ENCODE assay signal across 25 cellular contexts in the genomic region with DNA sequence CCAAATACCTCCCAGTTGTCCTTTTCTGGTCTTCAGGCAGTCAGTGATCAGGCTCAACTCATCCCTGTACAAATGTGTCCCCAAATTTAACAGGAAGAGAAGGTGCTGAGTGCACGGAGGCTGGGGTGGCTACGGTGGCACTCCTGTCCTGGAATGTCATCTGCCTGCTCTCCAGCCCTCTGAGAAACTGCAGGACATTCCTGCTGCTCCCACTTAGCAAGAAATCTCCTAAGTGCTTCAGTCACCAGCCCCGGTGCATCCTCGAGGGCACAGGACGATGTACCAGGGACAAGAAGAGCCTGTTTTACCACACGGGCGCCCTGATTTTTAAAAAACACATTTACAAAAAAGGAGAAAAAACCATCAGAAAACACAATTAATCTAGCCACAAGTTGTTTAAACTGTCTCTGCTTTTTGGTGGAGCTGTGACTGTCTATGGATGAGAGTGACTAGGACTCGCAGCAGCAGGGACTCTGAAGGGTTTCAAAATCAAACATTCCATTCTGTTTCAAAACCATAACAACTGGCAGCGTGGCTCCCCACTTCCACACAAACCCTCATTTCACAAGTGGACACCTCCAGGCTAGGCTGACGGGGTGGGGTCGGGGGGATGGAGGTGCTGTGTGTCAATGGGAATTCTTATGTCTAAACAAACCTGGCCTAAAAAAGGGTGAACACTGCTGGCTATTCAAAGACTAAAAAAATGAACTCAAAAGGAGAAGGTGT.
DNase-seq lines count a peak whose midpoint lies in the region; ATAC-seq and TF ChIP-seq lines count a peak whose summit lies in the region.
"Had no signal": no experiment of that assay in that cellular context is flagged by ENCODE, and none has a peak within 500 bp of the region (broad histone marks: within the 10 kb centered on the region; RNA-seq: fewer than 3 reads in every experiment).

No MANE protein-coding gene starts in this region.

- TF ChIP-seq EP300 in upper lobe of left lung (IDR thresholded peaks at IDR 0.05), result no peak

- no peaks in the 10 kb centered on the region for H3K79me2 ChIP-seq in mammary epithelial cell (ENCODE audit: insufficient read depth, low read length)

- in situ Hi-C loops in mammary epithelial cell (cut with MboI; ENCODE audit: low sequenced_read_pairs in 2 of 2), result no loop called here

- WGBS in upper lobe of left lung, 2 donors, result 49 to 57% methylated on average over 11 of the region's 11 CpGs
- 23% methylated on average over 11 of the region's 11 CpGs for WGBS in mammary epithelial cell (ENCODE audit: low coverage, missing lambda C conversion rate)

- H3K27ac ChIP-seq in C4-2B (peak overlapping the region; percentile 79), upper lobe of left lung (peak overlapping the region in 1 of 4 donors; percentile 50), mammary epithelial cell (ENCODE audit: insufficient read depth, low read depth, low read length) (no peak overlapping the region), tibial artery (no peak overlapping the region)
- H3K27ac ChIP-seq: BLaER1, HL-60 had no signal

- CTCF ChIA-PET in mammary epithelial cell (lab: Charles Lee; ENCODE audit: low non-redundant PET), result no interaction called here

- H3K4me2 ChIP-seq in mammary epithelial cell (ENCODE audit: insufficient read depth, low read depth, low read length), result no peak overlapping the region
- H3K4me2 ChIP-seq: BLaER1 had no signal

- H3K9ac ChIP-seq in adipocyte (ENCODE audit: low read length) (no peak overlapping the region), mammary epithelial cell (ENCODE audit: insufficient read depth, low read length) (no peak overlapping the region)
- H3K9ac ChIP-seq: BLaER1 had no signal

- H3K9me3 ChIP-seq in adipocyte (ENCODE audit: control insufficient read depth, low read length) (no peaks in the 10 kb centered on the region), upper lobe of left lung (no peaks in the 10 kb centered on the region), mammary epithelial cell (replicated peaks; ENCODE audit: insufficient read depth, low read length) (no peaks in the 10 kb centered on the region), tibial artery (no peaks in the 10 kb centered on the region)
- H3K9me3 ChIP-seq: BLaER1, Caco-2, MG63 had no signal

- DNase-seq in adipocyte (ENCODE audit: low read depth) (peak; percentile 62), mesenteric fat pad (ENCODE audit: low spot score) (peak; percentile 41), upper lobe of left lung (no peak), mammary epithelial cell (no peak), tibial artery (no peak)
- DNase-seq: Caco-2; CD4-positive, alpha-beta memory T cell; DMS 273 treated with DMSO at 0.1 percent for 48 hours; DMS79 treated with DMSO at 0.1 percent for 48 hours; H9; HFFc6; MG63; NCI-H1048; NCI-H1436; NCI-H1930; NCI-H2227 treated with DMSO at 0.1 percent for 48 hours; NCI-H510A; NCI-H748 treated with DMSO at 0.1 percent for 48 hours had no signal

- no peaks in the 10 kb centered on the region for H4K20me1 ChIP-seq in mammary epithelial cell (ENCODE audit: insufficient read depth, low read length)
- H4K20me1 ChIP-seq: BLaER1 had no signal

- no peak overlapping the region for H2AFZ ChIP-seq in mammary epithelial cell (ENCODE audit: low read depth, low read length)

- intact Hi-C loops in mammary epithelial cell (cut with micrococcal nuclease), result no loop called here
- intact Hi-C loops in tibial artery (cut with DNase I; ENCODE audit: low total_unique reads), result no loop called here

- no TSS peak for BruUV-seq in mammary epithelial cell (replicated peaks; lab: Mats Ljungman, UMichigan)

- H3K4me1 ChIP-seq in adipocyte (ENCODE audit: control insufficient read depth, insufficient read depth, low read length) (peaks cover 23% of the 10 kb centered on the region), upper lobe of left lung (peaks cover 0 to 22% (median 18%) of the 10 kb centered on the region in 4 donors), mammary epithelial cell (ENCODE audit: insufficient read depth, low read length) (peaks cover 5% of the 10 kb centered on the region), tibial artery (peaks cover 0 to 4% (median 0%) of the 10 kb centered on the region in 4 donors)
- H3K4me1 ChIP-seq: Caco-2 had no signal

- TF ChIP-seq POLR2A in upper lobe of left lung (IDR thresholded peaks at IDR 0.05), result no peak

- peak; percentile 31 to 67 for ATAC-seq in upper lobe of left lung (ENCODE audit: low FRiP score in 2 of 2)
- no peak for ATAC-seq in HG03442 (IDR thresholded peaks at IDR 0.05; ENCODE audit: unreplicated experiment)
- ATAC-seq: HepG2, K562, Panc1 had no signal

- H3K27me3 ChIP-seq in adipocyte (replicated peaks; ENCODE audit: control insufficient read depth, insufficient read depth, low read length) (peaks cover 8% of the 10 kb centered on the region), upper lobe of left lung (no peaks in the 10 kb centered on the region), mammary epithelial cell (ENCODE audit: insufficient read depth, low read length) (no peaks in the 10 kb centered on the region), tibial artery (peaks cover 0 to 4% of the 10 kb centered on the region in 2 donors)
- H3K27me3 ChIP-seq: BLaER1, MG63 had no signal

- H3K36me3 ChIP-seq in adipocyte (ENCODE audit: control insufficient read depth, insufficient read depth, low read length, severe bottlenecking) (no peaks in the 10 kb centered on the region), upper lobe of left lung (no peaks in the 10 kb centered on the region), mammary epithelial cell (ENCODE audit: insufficient read depth, low read length) (no peaks in the 10 kb centered on the region), tibial artery (no peaks in the 10 kb centered on the region)
- H3K36me3 ChIP-seq: BLaER1, MG63 had no signal

- dilution Hi-C loops in mammary epithelial cell (cut with HindIII; ENCODE audit: low sequenced_read_pairs), result no loop called here

- no peak for TF ChIP-seq CTCF in C4-2B (conservative IDR thresholded peaks at IDR 0.05)
- no peak for TF ChIP-seq CTCF in upper lobe of left lung (IDR thresholded peaks at IDR 0.05)
- no peak for TF ChIP-seq CTCF in mammary epithelial cell (conservative IDR thresholded peaks at IDR 0.05 in 1 of 2, IDR thresholded peaks at IDR 0.05 in 1 of 2; ENCODE audit: extremely low read depth in 1 of 2, insufficient read depth in 1 of 2, low read depth in 1 of 2, low read length in 2 of 2)
- no peak for TF ChIP-seq CTCF in tibial artery (IDR thresholded peaks at IDR 0.05)

- H3K4me3 ChIP-seq in adipocyte (ENCODE audit: low read length) (no peak overlapping the region), upper lobe of left lung (no peak overlapping the region), mammary epithelial cell (replicated peaks in 1 of 3; ENCODE audit: insufficient read depth in 1 of 3, low read depth in 2 of 3, low read length in 3 of 3) (no peak overlapping the region), tibial artery (no peak overlapping the region)
- H3K4me3 ChIP-seq: BLaER1, K562, MG63 had no signal

Comparison
In these comparisons a context has a peak if more than half of its experiments do, and no peak if none do; other contexts are left out.
1. DNase-seq: peak in adipocyte (single experiment) and mesenteric fat pad (single experiment); none in upper lobe of left lung (0 of 2), mammary epithelial cell (single experiment) and tibial artery (0 of 2).